19 cellular contexts compared by ENCODE assay signal in genomic region chr3:173902866-173903265, GRCh38.
"Had no signal": no experiment of that assay in that cellular context is flagged by ENCODE, and none has a peak within 500 bp of the region (broad histone marks: within the 10 kb centered on the region; RNA-seq: fewer than 3 reads in every experiment).

No MANE protein-coding gene starts in this region.

- FAIRE-seq: kidney, small intestine had no signal

- H3K4me2 ChIP-seq: hepatocyte had no signal

- H3K4me3 ChIP-seq: body of pancreas, esophagus squamous epithelium, hepatocyte, lung, right lobe of liver, vagina had no signal

- H3K27ac ChIP-seq: body of pancreas, esophagus squamous epithelium, hepatocyte, right lobe of liver, vagina had no signal

- H2AFZ ChIP-seq: hepatocyte had no signal

- H3K36me3 ChIP-seq: esophagus squamous epithelium, right lobe of liver, vagina had no signal

- H3K4me1 ChIP-seq: body of pancreas, esophagus squamous epithelium, right lobe of liver, vagina had no signal

- DNase-seq: activated B cell treated with CpG ODN at 0.5 μM for 24 hours; activated CD4-positive, alpha-beta memory T cell treated with anti-CD3 and anti-CD28 coated beads, Interleukin-2, amount 10 ng/mL, durations not matched to agents 7 days and 5 days; activated CD4-positive, alpha-beta T cell treated with anti-CD3 and anti-CD28 coated beads for 4 hours; activated CD8-positive, alpha-beta memory T cell treated with anti-CD3 and anti-CD28 coated beads, Interleukin-2, amount 10 ng/mL, durations not matched to agents 7 days and 5 days; activated naive CD8-positive, alpha-beta T cell treated with anti-CD3 and anti-CD28 coated beads for 36 hours; body of pancreas; effector memory CD8-positive, alpha-beta T cell; esophagus squamous epithelium; kidney; right lobe of liver; small intestine; stimulated activated CD4-positive, alpha-beta T cell treated with anti-CD3 and anti-CD28 coated beads, Interleukin-4, amount 100 ng/mL, for 1 hour; stimulated activated naive CD8-positive, alpha-beta T cell treated with anti-CD3 and anti-CD28 coated beads, Interleukin-15, amount 100 ng/mL, for 72 hours; trophoblast cell had no signal

- H3K9me3 ChIP-seq: body of pancreas, esophagus squamous epithelium, right lobe of liver, vagina had no signal

- H3K79me2 ChIP-seq: hepatocyte had no signal

- ATAC-seq: activated CD8-positive, alpha-beta memory T cell treated with anti-CD3 and anti-CD28 coated beads, Interleukin-2, amount 10 ng/mL, durations not matched to agents 7 days and 5 days; body of pancreas; effector memory CD8-positive, alpha-beta T cell; left lobe of liver; natural killer cell treated with Interleukin-12 subunit alpha and Interleukin-12 subunit beta and Interleukin-15 and Interleukin-18, amount 100 ng/mL, for 72 hours; right lobe of liver; stimulated activated naive CD8-positive, alpha-beta T cell treated with anti-CD3 and anti-CD28 coated beads, Interleukin-15, amount 100 ng/mL, for 72 hours had no signal

- H3K27me3 ChIP-seq: body of pancreas, esophagus squamous epithelium, hepatocyte, right lobe of liver, vagina had no signal
